1 cellular context compared by ENCODE assay signal in genomic region chr22:37607010-37607911, GRCh38.
TF ChIP-seq lines count a peak whose summit lies in the region.

No MANE protein-coding gene starts in this region.

TF ChIP-seq in HepG2, 621 proteins besides CTCF, POLR2A, EP300 and RAD21 (continued from another document and continues in another):
- TF ChIP-seq BCLAF1 (IDR thresholded peaks at IDR 0.05) (no peak), ZBTB26 (CRISPR knock-in tag; IDR thresholded peaks at IDR 0.05; ENCODE audit: borderline replicate concordance) (no peak), CREM (IDR thresholded peaks at IDR 0.05) (peak; percentile 39; the same call in 1 of the 2 replicates), CREM (CRISPR knock-in tag; IDR thresholded peaks at IDR 0.05) (no peak), MIER2 (CRISPR knock-in tag; IDR thresholded peaks at IDR 0.05) (no peak), ZNF24 (IDR thresholded peaks at IDR 0.05) (no peak), ATRX (CRISPR knock-in tag; IDR thresholded peaks at IDR 0.05; ENCODE audit: borderline replicate concordance) (no peak), ZNF646 (CRISPR knock-in tag; IDR thresholded peaks at IDR 0.05) (no peak), ZNF343 (CRISPR knock-in tag; IDR thresholded peaks at IDR 0.05) (no peak), ZNF281 (CRISPR knock-in tag; IDR thresholded peaks at IDR 0.05; ENCODE audit: borderline replicate concordance) (no peak), FUBP1 (CRISPR knock-in tag; IDR thresholded peaks at IDR 0.05; ENCODE audit: borderline replicate concordance) (no peak), HNF1A (IDR thresholded peaks at IDR 0.05; ENCODE audit: low read depth) (no peak), HNF1A (CRISPR knock-in tag; IDR thresholded peaks at IDR 0.05; ENCODE audit: borderline replicate concordance) (no peak), ZNF572 (CRISPR knock-in tag; IDR thresholded peaks at IDR 0.05) (no peak), YY1 (IDR thresholded peaks at IDR 0.05; ENCODE audit: insufficient read depth, insufficient replicate concordance, low read depth, low read length) (peak; percentile 66), TBP (CRISPR knock-in tag; IDR thresholded peaks at IDR 0.05) (no peak), NFRKB (IDR thresholded peaks at IDR 0.05) (no peak), ZNF180 (CRISPR knock-in tag; IDR thresholded peaks at IDR 0.05; ENCODE audit: borderline replicate concordance, low read depth) (no peak), MBNL3 (CRISPR knock-in tag; conservative IDR thresholded peaks at IDR 0.05) (no peak), DMTF1 (CRISPR knock-in tag; IDR thresholded peaks at IDR 0.05) (no peak), ZNF800 (CRISPR knock-in tag; IDR thresholded peaks at IDR 0.05) (no peak), ZNF121 (CRISPR knock-in tag; IDR thresholded peaks at IDR 0.05) (0 out of 2 replicates have a peak, but pooled peaks have one; percentile 62), ZIK1 (CRISPR knock-in tag; IDR thresholded peaks at IDR 0.05; ENCODE audit: borderline replicate concordance, low read depth) (no peak), CBX1 (IDR thresholded peaks at IDR 0.05; ENCODE audit: low read depth) (no peak), ZSCAN5A (CRISPR knock-in tag; IDR thresholded peaks at IDR 0.05; ENCODE audit: borderline replicate concordance) (no peak), ONECUT2 (CRISPR knock-in tag; IDR thresholded peaks at IDR 0.05) (no peak), REPIN1 (CRISPR knock-in tag; IDR thresholded peaks at IDR 0.05; ENCODE audit: borderline replicate concordance, low read depth) (no peak; the same call in 1 of the 2 replicates)
